Comparison of ENCODE assay signal across 10 cellular contexts in genomic region chr14:53325176-53325806, GRCh38.
DNase-seq lines count a peak whose midpoint lies in the region; ATAC-seq and TF ChIP-seq lines count a peak whose summit lies in the region.
"Had no signal": no experiment of that assay in that cellular context is flagged by ENCODE, and none has a peak within 500 bp of the region (broad histone marks: within the 10 kb centered on the region; RNA-seq: fewer than 3 reads in every experiment).

No MANE protein-coding gene starts in this region.

- peak; percentile 37 for TF ChIP-seq RAD21 in IMR-90 (IDR thresholded peaks at IDR 0.05; ENCODE audit: low read length)

- no peak overlapping the region for H4K91ac ChIP-seq in IMR-90 (ENCODE audit: insufficient read depth, low read depth, low read length)
- no peak overlapping the region for H4K91ac ChIP-seq in neuronal stem cell (ENCODE audit: low read depth, low read length, poor library complexity)

- CTCF ChIA-PET in IMR-90 (lab: Yijun Ruan, JAX) = interaction anchor here (0.7 to 1.1 kb wide), 6 partner anchors 9 to 1445 kb away, joined by 3 to 4 read pairs (median 3); no protein-coding TSS in a partner anchor
- CTCF ChIA-PET in activated CD8-positive, alpha-beta T cell treated with anti-CD3 and anti-CD28 coated beads for 36 hours (lab: Charles Lee) = interaction anchor here (0.6 to 2.1 kb wide), 10 partner anchors 17 to 1023 kb away, joined by 3 to 10 read pairs (median 4); no protein-coding TSS in a partner anchor
- CTCF ChIA-PET in CD4-positive, alpha-beta memory T cell (lab: Charles Lee; ENCODE audit: partially characterized antibody) = interaction anchor here (0.7 to 1.7 kb wide), 4 partner anchors 9 to 29 kb away, joined by 3 read pairs; no protein-coding TSS in a partner anchor

- H2AK5ac ChIP-seq in IMR-90 (ENCODE audit: low read depth, low read length) = no peak overlapping the region
- H2AK5ac ChIP-seq in neuronal stem cell (ENCODE audit: low read depth, low read length) = no peak overlapping the region

- no peak overlapping the region for H2AK9ac ChIP-seq in IMR-90 (replicated peaks; ENCODE audit: low read depth, low read length, poor library complexity)

- no peak overlapping the region for H3K9ac ChIP-seq in IMR-90 (ENCODE audit: low read depth, low read length)
- no peak overlapping the region for H3K9ac ChIP-seq in neuronal stem cell (ENCODE audit: low read depth, low read length, poor library complexity)

- DNase-seq in DMS114 treated with DMSO at 0.1 percent for 48 hours (lab: John Stamatoyannopoulos, UW; ENCODE audit: unreplicated experiment) = peak; percentile 4
- peak; percentile 21 for DNase-seq in IMR-90
- DNase-seq in activated CD8-positive, alpha-beta T cell treated with anti-CD3 and anti-CD28 coated beads for 36 hours = no peak
- DNase-seq in inferior parietal cortex (ENCODE audit: extremely low spot score) = peak; percentile 58
- no peak for DNase-seq in CD4-positive, alpha-beta memory T cell
- DNase-seq in activated naive CD4-positive, alpha-beta T cell treated with anti-CD3 and anti-CD28 coated beads, Interleukin-2, amount 50 U/mL, for 16 hours = no peak
- DNase-seq in neuronal stem cell (ENCODE audit: low spot score) = no peak
- DNase-seq: T-cell, thyroid gland had no signal

- H3K27ac ChIP-seq in IMR-90 (ENCODE audit: insufficient read depth, low read length) (no peak overlapping the region), neuronal stem cell (replicated peaks; ENCODE audit: low read length) (no peak overlapping the region)
- H3K27ac ChIP-seq in CD4-positive, alpha-beta memory T cell (ENCODE audit: low read depth, low read length) = no peak overlapping the region
- H3K27ac ChIP-seq: thyroid gland had no signal

- H3K18ac ChIP-seq in IMR-90 (ENCODE audit: low read depth, low read length) = no peak overlapping the region
- no peak overlapping the region for H3K18ac ChIP-seq in neuronal stem cell (ENCODE audit: low read length)

- no peak overlapping the region for H3K56ac ChIP-seq in IMR-90 (ENCODE audit: extremely low read depth, insufficient read depth, low read length)

- H3K23ac ChIP-seq in IMR-90 (ENCODE audit: low read depth, low read length) = no peak overlapping the region
- no peak overlapping the region for H3K23ac ChIP-seq in neuronal stem cell (ENCODE audit: low read depth, low read length, poor library complexity)

- H3K79me1 ChIP-seq in IMR-90 (ENCODE audit: low read depth in 1 of 2, low read length in 2 of 2) (no peaks in the 10 kb centered on the region), neuronal stem cell (ENCODE audit: low read depth, low read length) (no peaks in the 10 kb centered on the region)

- peaks cover 3% of the 10 kb centered on the region for H3K36me3 Mint-ChIP-seq in activated CD8-positive, alpha-beta T cell treated with anti-CD3 and anti-CD28 coated beads for 36 hours (ENCODE audit: low read depth)
- H3K36me3 Mint-ChIP-seq in CD4-positive, alpha-beta memory T cell = peaks cover 0 to 25% of the 10 kb centered on the region in 2 donors

- H4K8ac ChIP-seq in IMR-90 (ENCODE audit: low read depth in 2 of 2, low read length in 2 of 2) (no peak overlapping the region), neuronal stem cell (ENCODE audit: low read depth, low read length) (no peak overlapping the region)

- H2BK120ac ChIP-seq in IMR-90 (ENCODE audit: low read depth, low read length) (no peak overlapping the region), neuronal stem cell (ENCODE audit: low read depth, low read length) (no peak overlapping the region)

- H4K20me1 ChIP-seq in IMR-90 (ENCODE audit: insufficient read depth, low read length) = no peaks in the 10 kb centered on the region

- POLR2A ChIA-PET in IMR-90 (lab: Charles Lee; ENCODE audit: unreplicated experiment) = interaction anchor here (0.5 kb wide), 1 partner anchor 1159 kb away, joined by 4 read pairs; no protein-coding TSS in a partner anchor
- POLR2A ChIA-PET in activated CD8-positive, alpha-beta T cell treated with anti-CD3 and anti-CD28 coated beads for 36 hours (lab: Charles Lee) = no interaction called here
- POLR2A ChIA-PET in CD4-positive, alpha-beta memory T cell (lab: Charles Lee; ENCODE audit: partially characterized antibody) = no interaction called here

- H3K27ac Mint-ChIP-seq in activated CD8-positive, alpha-beta T cell treated with anti-CD3 and anti-CD28 coated beads for 36 hours = no peak overlapping the region
- H3K27ac Mint-ChIP-seq in CD4-positive, alpha-beta memory T cell = no peak overlapping the region
- H3K27ac Mint-ChIP-seq: T-cell had no signal

- H3K27me3 ChIP-seq in IMR-90 (ENCODE audit: control insufficient read depth, insufficient read depth, low read length) (no peaks in the 10 kb centered on the region), neuronal stem cell (ENCODE audit: control insufficient read depth in 3 of 3, insufficient read depth in 3 of 3, low read depth in 1 of 3, low read length in 3 of 3) (no peaks in the 10 kb centered on the region)
- no peaks in the 10 kb centered on the region for H3K27me3 ChIP-seq in CD4-positive, alpha-beta memory T cell (ENCODE audit: insufficient read depth, low read length)
- H3K27me3 ChIP-seq: thyroid gland had no signal

- no peaks in the 10 kb centered on the region for H3K27me3 Mint-ChIP-seq in activated CD8-positive, alpha-beta T cell treated with anti-CD3 and anti-CD28 coated beads for 36 hours
- H3K27me3 Mint-ChIP-seq in CD4-positive, alpha-beta memory T cell = no peaks in the 10 kb centered on the region
- H3K27me3 Mint-ChIP-seq: T-cell had no signal

- H3K4me1 Mint-ChIP-seq in activated CD8-positive, alpha-beta T cell treated with anti-CD3 and anti-CD28 coated beads for 36 hours (ENCODE audit: low read depth) = peaks cover 2% of the 10 kb centered on the region
- H3K4me1 Mint-ChIP-seq in CD4-positive, alpha-beta memory T cell = no peaks in the 10 kb centered on the region
- H3K4me1 Mint-ChIP-seq: T-cell had no signal

- no peak for TF ChIP-seq POLR2A in IMR-90 (IDR thresholded peaks at IDR 0.05; ENCODE audit: low read depth, low read length)

- H3K4me3 Mint-ChIP-seq in activated CD8-positive, alpha-beta T cell treated with anti-CD3 and anti-CD28 coated beads for 36 hours = no peak overlapping the region
- no peak overlapping the region for H3K4me3 Mint-ChIP-seq in CD4-positive, alpha-beta memory T cell
- H3K4me3 Mint-ChIP-seq: T-cell had no signal

- BruUV-seq in IMR-90 (replicated peaks; lab: Mats Ljungman, UMichigan) = no TSS peak

- no peaks in the 10 kb centered on the region for H3K9me1 ChIP-seq in IMR-90 (ENCODE audit: insufficient read depth, low read length)

- H2BK20ac ChIP-seq in IMR-90 (ENCODE audit: low read depth, low read length) = no peak overlapping the region

- TF ChIP-seq CTCF in IMR-90 (conservative IDR thresholded peaks at IDR 0.05; ENCODE audit: low read depth, low read length) = peak; percentile 45
- TF ChIP-seq CTCF in activated CD8-positive, alpha-beta T cell treated with anti-CD3 and anti-CD28 coated beads for 36 hours (IDR thresholded peaks at IDR 0.05) = peak; percentile 13

- H2AFZ ChIP-seq in IMR-90 (replicated peaks; ENCODE audit: low read length, poor library complexity) (no peak overlapping the region), neuronal stem cell (ENCODE audit: low read length) (no peak overlapping the region)

- H3K14ac ChIP-seq in IMR-90 (replicated peaks; ENCODE audit: low read depth, low read length) (no peak overlapping the region), neuronal stem cell (ENCODE audit: low read length) (no peak overlapping the region)

- in situ Hi-C loops in IMR-90 (cut with MboI; ENCODE audit: low sequenced_read_pairs) = no loop called here

- H3K4me2 ChIP-seq in IMR-90 (ENCODE audit: low read depth, low read length) (no peak overlapping the region), neuronal stem cell (ENCODE audit: insufficient read depth, low read length, poor library complexity, severe bottlenecking) (no peak overlapping the region)

- H3K9me3 Mint-ChIP-seq in activated CD8-positive, alpha-beta T cell treated with anti-CD3 and anti-CD28 coated beads for 36 hours = peaks cover 4% of the 10 kb centered on the region
- H3K9me3 Mint-ChIP-seq in CD4-positive, alpha-beta memory T cell = peaks cover 0 to 19% (median 5%) of the 10 kb centered on the region in 8 donors

- H3K4ac ChIP-seq in IMR-90 (ENCODE audit: low read depth, low read length) (no peak overlapping the region; the same call in 1 of the 2 replicates), neuronal stem cell (ENCODE audit: low read length) (no peak overlapping the region)

- H3K9me3 ChIP-seq in IMR-90 (ENCODE audit: control insufficient read depth, insufficient read depth, low read length) = no peaks in the 10 kb centered on the region
- H3K9me3 ChIP-seq in CD4-positive, alpha-beta memory T cell (ENCODE audit: control insufficient read depth in 1 of 2, low read length in 2 of 2) = no peaks in the 10 kb centered on the region
- no peaks in the 10 kb centered on the region for H3K9me3 ChIP-seq in neuronal stem cell (replicated peaks in 1 of 2; ENCODE audit: control insufficient read depth in 2 of 2, insufficient read depth in 1 of 2, low read depth in 1 of 2, low read length in 2 of 2)
- H3K9me3 ChIP-seq: thyroid gland had no signal

- H3K36me3 ChIP-seq in IMR-90 (ENCODE audit: control insufficient read depth, insufficient read depth, low read length) (no peaks in the 10 kb centered on the region), neuronal stem cell (replicated peaks in 1 of 2; ENCODE audit: control insufficient read depth in 2 of 2, insufficient read depth in 2 of 2, low read length in 2 of 2) (no peaks in the 10 kb centered on the region)
- H3K36me3 ChIP-seq in CD4-positive, alpha-beta memory T cell (ENCODE audit: insufficient read depth, low read length) = no peaks in the 10 kb centered on the region
- H3K36me3 ChIP-seq: thyroid gland had no signal

- no peak overlapping the region for H2BK15ac ChIP-seq in IMR-90 (ENCODE audit: low read depth, low read length)
- no peak overlapping the region for H2BK15ac ChIP-seq in neuronal stem cell (ENCODE audit: low read length)

- H2BK5ac ChIP-seq in IMR-90 (ENCODE audit: low read depth, low read length, poor library complexity, severe bottlenecking) (no peak overlapping the region), neuronal stem cell (ENCODE audit: low read length) (no peak overlapping the region)

- no peak overlapping the region for H2BK12ac ChIP-seq in neuronal stem cell (ENCODE audit: low read length)

- ATAC-seq in IMR-90 (ENCODE audit: low read depth) = peak; percentile 32; the same call in 1 of the 2 replicates
- peak; percentile 47 for ATAC-seq in activated CD8-positive, alpha-beta T cell treated with anti-CD3 and anti-CD28 coated beads for 36 hours
- no peak for ATAC-seq in HG03025 (IDR thresholded peaks at IDR 0.05; ENCODE audit: low FRiP score, unreplicated experiment)
- ATAC-seq: T-cell had no signal

- H3K4me1 ChIP-seq in IMR-90 (ENCODE audit: control insufficient read depth, insufficient read depth, low read length) (no peaks in the 10 kb centered on the region; the same call in 1 of the 2 replicates), neuronal stem cell (ENCODE audit: control insufficient read depth in 2 of 2, insufficient read depth in 1 of 2, low read depth in 1 of 2, low read length in 2 of 2) (peaks cover 1 to 12% of the 10 kb centered on the region in 2 donors)
- no peaks in the 10 kb centered on the region for H3K4me1 ChIP-seq in CD4-positive, alpha-beta memory T cell (ENCODE audit: insufficient read depth, low read length)
- H3K4me1 ChIP-seq: thyroid gland had no signal

- intact Hi-C loops in IMR-90 (cut with micrococcal nuclease) = no loop called here
- intact Hi-C loops in activated CD8-positive, alpha-beta T cell treated with anti-CD3 and anti-CD28 coated beads for 36 hours (cut with micrococcal nuclease) = no loop called here
- intact Hi-C loops in CD4-positive, alpha-beta memory T cell (cut with micrococcal nuclease) = no loop called here

- dilution Hi-C loops in IMR-90 (cut with HindIII; ENCODE audit: low sequenced_read_pairs, unreplicated experiment) = no loop called here

- H3K4me3 ChIP-seq in IMR-90 (ENCODE audit: insufficient read depth, low read depth, low read length) (no peak overlapping the region), neuronal stem cell (ENCODE audit: low read length in 2 of 2) (no peak overlapping the region)
- no peak overlapping the region for H3K4me3 ChIP-seq in CD4-positive, alpha-beta memory T cell (ENCODE audit: low read length in 2 of 2)
- H3K4me3 ChIP-seq: thyroid gland had no signal

- H4K5ac ChIP-seq in IMR-90 (ENCODE audit: low read depth, low read length) = no peak overlapping the region

Comparison
In these comparisons a context has a peak if more than half of its experiments do, and no peak if none do; other contexts are left out.
1. DNase-seq: peak in DMS114 treated with DMSO at 0.1 percent for 48 hours (single experiment), IMR-90 (single experiment) and inferior parietal cortex (single experiment); none in activated CD8-positive, alpha-beta T cell treated with anti-CD3 and anti-CD28 coated beads for 36 hours (single experiment), CD4-positive, alpha-beta memory T cell (0 of 5), activated naive CD4-positive, alpha-beta T cell treated with anti-CD3 and anti-CD28 coated beads, Interleukin-2, amount 50 U/mL, for 16 hours (single experiment) and neuronal stem cell (single experiment).